In genomic region chr1:228939001-228939691, GRCh38 we compare ENCODE assay signal across 1 cellular context.
TF ChIP-seq lines count a peak whose summit lies in the region.

No MANE protein-coding gene starts in this region.

TF ChIP-seq in SK-N-SH treated with all-trans-retinoic acid at 6 μM for 48 hours, 23 proteins besides CTCF, POLR2A, EP300 and RAD21 (continued from another document):
- TF ChIP-seq PATZ1 (CRISPR knock-in tag; IDR thresholded peaks at IDR 0.05; ENCODE audit: borderline replicate concordance) (no peak), BACH2 (CRISPR knock-in tag; IDR thresholded peaks at IDR 0.05; ENCODE audit: borderline replicate concordance) (no peak), CSDC2 (CRISPR knock-in tag; IDR thresholded peaks at IDR 0.05) (no peak), TCF4 (CRISPR knock-in tag; IDR thresholded peaks at IDR 0.05; ENCODE audit: borderline replicate concordance) (no peak), ESRRG (CRISPR knock-in tag; IDR thresholded peaks at IDR 0.05) (no peak), CREB5 (CRISPR knock-in tag; IDR thresholded peaks at IDR 0.05; ENCODE audit: low read depth) (no peak), ZC3H10 (CRISPR knock-in tag; IDR thresholded peaks at IDR 0.05) (no peak), GLIS3 (CRISPR knock-in tag; IDR thresholded peaks at IDR 0.05) (no peak), ZFP30 (CRISPR knock-in tag; IDR thresholded peaks at IDR 0.05) (no peak), CSRNP3 (CRISPR knock-in tag; IDR thresholded peaks at IDR 0.05) (no peak), SNAI2 (CRISPR knock-in tag; IDR thresholded peaks at IDR 0.05) (no peak)
